Comparison of ENCODE assay signal across 8 cellular contexts in the genomic region with DNA sequence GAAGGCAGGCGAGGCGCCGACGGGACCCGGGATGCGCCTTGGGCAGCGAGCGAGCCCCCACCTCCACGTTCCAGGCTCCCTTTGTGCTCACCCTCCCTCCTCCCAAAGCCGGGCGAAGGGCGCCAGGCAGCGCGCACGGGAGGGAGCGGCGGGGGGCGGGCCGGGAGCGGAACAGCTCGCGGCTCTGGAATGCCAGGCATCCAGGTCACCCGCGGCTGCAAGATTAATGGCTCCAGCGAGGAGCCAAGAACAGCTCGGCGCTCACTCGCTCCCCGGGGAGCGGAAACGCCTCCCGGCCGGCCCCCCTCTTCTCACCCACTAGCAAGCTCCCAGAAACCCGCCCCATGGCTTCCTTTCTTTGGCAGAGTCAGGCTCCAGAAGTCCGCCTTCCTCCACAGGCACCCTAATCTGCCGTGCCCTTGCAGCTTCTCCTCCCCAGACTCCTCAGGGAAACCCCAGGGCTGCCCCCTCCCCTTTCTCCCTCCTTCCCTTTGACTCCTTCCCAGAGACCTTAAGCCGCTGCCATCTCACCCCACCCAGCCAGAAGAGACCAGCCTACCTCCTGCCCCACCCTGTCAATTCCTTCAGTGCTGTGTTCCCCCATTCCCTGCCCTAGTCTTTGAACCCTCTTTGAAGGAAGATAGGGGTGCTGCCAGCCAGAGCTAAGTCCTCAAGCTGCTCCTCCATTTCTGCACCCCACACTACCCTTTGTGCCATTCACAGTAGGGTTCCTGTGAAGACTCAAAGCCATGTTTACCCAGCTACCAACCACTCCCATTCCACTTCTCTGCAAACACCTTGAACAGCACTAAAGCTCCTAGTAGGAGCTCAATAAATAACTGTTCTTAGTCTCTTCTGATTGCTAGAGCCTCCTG. TPM values are rescaled to one million over a fixed set of nuclear protein-coding genes. Genes with fewer than 3 reads are reported as not detected.
DNase-seq lines count a peak whose midpoint lies in the region; ATAC-seq and TF ChIP-seq lines count a peak whose summit lies in the region.

No MANE protein-coding gene starts in this region.

- H3K27ac ChIP-seq in duodenal mucosa (ENCODE audit: low read depth, low read length) = peak overlapping the region; percentile 64

- H3K27me3 ChIP-seq in duodenal mucosa (ENCODE audit: control insufficient read depth in 1 of 2, insufficient read depth in 2 of 2, low read length in 2 of 2) = no peaks in the 10 kb centered on the region

- no peaks in the 10 kb centered on the region for H3K36me3 Mint-ChIP-seq in stimulated activated effector memory CD8-positive, alpha-beta T cell treated with anti-CD3 and anti-CD28 coated beads, Interleukin-12 subunit alpha, Interleukin-12 subunit beta, amount 100 ng/mL, for 72 hours

- H3K4me1 ChIP-seq in duodenal mucosa (ENCODE audit: control insufficient read depth in 1 of 2, insufficient read depth in 2 of 2, low read length in 2 of 2) = peaks cover 39 to 50% of the 10 kb centered on the region in 2 donors

- TF ChIP-seq CTCF in HFF-Myc (IDR thresholded peaks at IDR 0.05; ENCODE audit: low read depth, low read length, missing control alignments) = no peak

- H3K4me1 Mint-ChIP-seq in stimulated activated effector memory CD8-positive, alpha-beta T cell treated with anti-CD3 and anti-CD28 coated beads, Interleukin-12 subunit alpha, Interleukin-12 subunit beta, amount 100 ng/mL, for 72 hours = peaks cover 29% of the 10 kb centered on the region

- DNase-seq in Ammon's horn (ENCODE audit: low spot score) (peak; percentile 80), HFF-Myc (ENCODE audit: extremely low read depth, low read depth) (peak; percentile 76), SW480 (ENCODE audit: low spot score) (peak; percentile 92), left lobe of liver (ENCODE audit: low spot score) (peak; percentile 81)
- DNase-seq in stimulated activated effector memory CD8-positive, alpha-beta T cell treated with anti-CD3 and anti-CD28 coated beads, Interleukin-12 subunit alpha, Interleukin-12 subunit beta, amount 100 ng/mL, for 72 hours (ENCODE audit: low spot score in 2 of 2) = no peak

- H3K27ac Mint-ChIP-seq in stimulated activated effector memory CD8-positive, alpha-beta T cell treated with anti-CD3 and anti-CD28 coated beads, Interleukin-12 subunit alpha, Interleukin-12 subunit beta, amount 100 ng/mL, for 72 hours = peak overlapping the region; percentile 56

- H3K9me3 Mint-ChIP-seq in stimulated activated effector memory CD8-positive, alpha-beta T cell treated with anti-CD3 and anti-CD28 coated beads, Interleukin-12 subunit alpha, Interleukin-12 subunit beta, amount 100 ng/mL, for 72 hours = no peaks in the 10 kb centered on the region

- peak overlapping the region; percentile 5 to 59 for H3K9ac ChIP-seq in duodenal mucosa (ENCODE audit: low read depth in 1 of 2, low read length in 2 of 2)

- peak overlapping the region; percentile 27 for H3K4me3 ChIP-seq in HFF-Myc (replicated peaks; ENCODE audit: low read depth, low read length)
- H3K4me3 ChIP-seq in duodenal mucosa (ENCODE audit: low read depth in 1 of 2, low read length in 2 of 2) = peak overlapping the region; percentile 51 to 62

- H3K9me3 ChIP-seq in duodenal mucosa (ENCODE audit: control insufficient read depth in 1 of 2, low read length in 2 of 2) = no peaks in the 10 kb centered on the region

- ATAC-seq in left lobe of liver (peak; percentile 75), GM21360 (IDR thresholded peaks at IDR 0.05; ENCODE audit: unreplicated experiment) (no peak), GM18517 (IDR thresholded peaks at IDR 0.05; ENCODE audit: unreplicated experiment) (no peak)
- peak; percentile 47 for ATAC-seq in stimulated activated effector memory CD8-positive, alpha-beta T cell treated with anti-CD3 and anti-CD28 coated beads, Interleukin-12 subunit alpha, Interleukin-12 subunit beta, amount 100 ng/mL, for 72 hours

- H3K4me3 Mint-ChIP-seq in stimulated activated effector memory CD8-positive, alpha-beta T cell treated with anti-CD3 and anti-CD28 coated beads, Interleukin-12 subunit alpha, Interleukin-12 subunit beta, amount 100 ng/mL, for 72 hours = peak overlapping the region; percentile 66

- peaks cover 40 to 77% of the 10 kb centered on the region in 2 donors for H3K36me3 ChIP-seq in duodenal mucosa (ENCODE audit: control insufficient read depth in 1 of 2, insufficient read depth in 2 of 2, low read length in 2 of 2)

RNA-seq across cellular contexts. Expression of a gene that starts 9.9 kb away (rescaled TPM):
- total RNA-seq in left lobe of liver = 26.8 TPM

Comparison
In these comparisons a context has a peak if more than half of its experiments do, and no peak if none do; other contexts are left out.
1. DNase-seq: peak in Ammon's horn (single experiment), HFF-Myc (single experiment), SW480 (single experiment) and left lobe of liver (single experiment); none in stimulated activated effector memory CD8-positive, alpha-beta T cell treated with anti-CD3 and anti-CD28 coated beads, Interleukin-12 subunit alpha, Interleukin-12 subunit beta, amount 100 ng/mL, for 72 hours (0 of 2).
2. ATAC-seq: peak in left lobe of liver (single experiment) and stimulated activated effector memory CD8-positive, alpha-beta T cell treated with anti-CD3 and anti-CD28 coated beads, Interleukin-12 subunit alpha, Interleukin-12 subunit beta, amount 100 ng/mL, for 72 hours (single experiment); none in GM21360 (single experiment) and GM18517 (single experiment).